8 cellular contexts compared by ENCODE assay signal in genomic region chr10:77710759-77711682, GRCh38.
DNase-seq lines count a peak whose midpoint lies in the region; ATAC-seq and TF ChIP-seq lines count a peak whose summit lies in the region.

No MANE protein-coding gene starts in this region.

- intact Hi-C loops in aorta (cut with DNase I): loop anchor here (2.0 to 5.0 kb wide), 2 partner anchors 539 to 544 kb away; no protein-coding TSS in a partner anchor

- H3K4me3 ChIP-seq in hepatocyte (no peak overlapping the region), aorta (ENCODE audit: low read length in 2 of 2) (peak overlapping the region; percentile 6 to 28)

- H3K9me2 ChIP-seq in hepatocyte (replicated peaks; ENCODE audit: insufficient read depth): no peaks in the 10 kb centered on the region

- H3K27ac ChIP-seq in hepatocyte (no peak overlapping the region), aorta (ENCODE audit: low read depth in 1 of 2, low read length in 2 of 2) (no peak overlapping the region)

- H3K4me2 ChIP-seq in hepatocyte: peak overlapping the region; percentile 81

- peak; percentile 29 for DNase-seq in GM04504 (ENCODE audit: low read depth)
- peak; percentile 31 for DNase-seq in H4 (ENCODE audit: low spot score)
- DNase-seq in T follicular helper cell (ENCODE audit: low read depth): peak; percentile 46
- peak; percentile 20 for DNase-seq in amniotic epithelial cell (ENCODE audit: low read depth)
- DNase-seq in hepatocyte (ENCODE audit: low spot score): peak; percentile 84
- peak; percentile 96 for DNase-seq in retina
- DNase-seq in aorta: peak; percentile 81 to 94

- H3K4me1 ChIP-seq in hepatocyte (ENCODE audit: insufficient read depth) (peaks cover 3% of the 10 kb centered on the region), aorta (ENCODE audit: control insufficient read depth in 1 of 2, insufficient read depth in 2 of 2, low read length in 2 of 2) (no peaks in the 10 kb centered on the region)

- peak; percentile 99 for TF ChIP-seq CTCF in LNCAP (IDR thresholded peaks at IDR 0.05)
- peak; percentile 99 for TF ChIP-seq CTCF in hepatocyte (IDR thresholded peaks at IDR 0.05; ENCODE audit: poor library complexity)

- H3K9me3 ChIP-seq in hepatocyte (ENCODE audit: low read depth) (no peaks in the 10 kb centered on the region), aorta (ENCODE audit: control insufficient read depth, low read length) (no peaks in the 10 kb centered on the region)

- H3K36me3 ChIP-seq in hepatocyte (replicated peaks; ENCODE audit: insufficient read depth, low read depth) (no peaks in the 10 kb centered on the region), aorta (ENCODE audit: control insufficient read depth in 1 of 2, insufficient read depth in 2 of 2, low read length in 1 of 2) (no peaks in the 10 kb centered on the region)

- 16% methylated on average over 49 of the region's 51 CpGs for WGBS in hepatocyte (ENCODE audit: low lambda C conversion rate, missing lambda C conversion rate)
- WGBS in aorta, 2 donors: 10 to 12% methylated on average over 51 of the region's 51 CpGs

- peak overlapping the region; percentile 58 for H2AFZ ChIP-seq in hepatocyte

- ATAC-seq in aorta (ENCODE audit: low FRiP score): peak; percentile 94

- H4K20me1 ChIP-seq in hepatocyte (ENCODE audit: insufficient read depth, poor library complexity, severe bottlenecking): no peaks in the 10 kb centered on the region

- no peaks in the 10 kb centered on the region for H3K79me2 ChIP-seq in hepatocyte

- peaks cover 7% of the 10 kb centered on the region for H3K27me3 ChIP-seq in hepatocyte
- no peaks in the 10 kb centered on the region for H3K27me3 ChIP-seq in aorta (ENCODE audit: control insufficient read depth in 1 of 2, insufficient read depth in 2 of 2, low read length in 1 of 2)

Comparison
In these comparisons a context has a peak if more than half of its experiments do, and no peak if none do; other contexts are left out.
1. DNase-seq: peak in every context shown above with its lines; median percentile 96 in retina; 88 in aorta; 84 in hepatocyte; 46 in T follicular helper cell; 31 in H4; 29 in GM04504; 20 in amniotic epithelial cell.